ENCODE assay signal across 1 cellular context in the genomic region with DNA sequence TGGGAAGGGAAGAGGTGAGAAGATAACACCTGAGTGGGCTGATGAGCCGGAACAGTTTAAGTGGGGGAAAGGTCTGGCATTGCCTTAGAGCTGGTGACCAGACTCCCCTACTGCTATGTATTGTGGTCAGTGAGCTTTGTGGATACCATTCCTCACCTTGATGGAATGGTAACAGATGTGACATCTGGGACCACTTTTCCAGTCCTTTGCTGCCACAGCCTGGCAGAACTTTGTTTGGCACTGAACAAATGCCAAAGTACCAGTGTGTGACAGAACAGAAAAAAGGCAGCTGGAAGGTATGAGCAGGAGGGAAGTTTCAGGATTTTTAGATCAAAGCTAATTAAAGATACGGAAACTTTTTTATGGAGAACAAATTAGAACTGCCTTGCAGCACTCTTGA.
TF ChIP-seq lines count a peak whose summit lies in the region.

No MANE protein-coding gene starts in this region.

TF ChIP-seq in SK-N-SH, 30 proteins besides CTCF, POLR2A, EP300 and RAD21 (continued from another document):
- TF ChIP-seq, protein P1, sequence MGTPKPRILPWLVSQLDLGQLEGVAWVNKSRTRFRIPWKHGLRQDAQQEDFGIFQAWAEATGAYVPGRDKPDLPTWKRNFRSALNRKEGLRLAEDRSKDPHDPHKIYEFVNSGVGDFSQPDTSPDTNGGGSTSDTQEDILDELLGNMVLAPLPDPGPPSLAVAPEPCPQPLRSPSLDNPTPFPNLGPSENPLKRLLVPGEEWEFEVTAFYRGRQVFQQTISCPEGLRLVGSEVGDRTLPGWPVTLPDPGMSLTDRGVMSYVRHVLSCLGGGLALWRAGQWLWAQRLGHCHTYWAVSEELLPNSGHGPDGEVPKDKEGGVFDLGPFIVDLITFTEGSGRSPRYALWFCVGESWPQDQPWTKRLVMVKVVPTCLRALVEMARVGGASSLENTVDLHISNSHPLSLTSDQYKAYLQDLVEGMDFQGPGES (IDR thresholded peaks at IDR 0.05; ENCODE audit: low read depth, low read length) = no peak
- TF ChIP-seq TAF1 (IDR thresholded peaks at IDR 0.05; ENCODE audit: borderline replicate concordance, low read depth, low read length) = no peak
